24 cellular contexts compared by ENCODE assay signal in genomic region chr6:117515326-117515725, GRCh38.
"Had no signal": no experiment of that assay in that cellular context is flagged by ENCODE, and none has a peak within 500 bp of the region (broad histone marks: within the 10 kb centered on the region; RNA-seq: fewer than 3 reads in every experiment).

No MANE protein-coding gene starts in this region.

- H3K36me3 ChIP-seq: brain microvascular endothelial cell, cardiac muscle cell had no signal

- H3K27ac ChIP-seq: brain microvascular endothelial cell, cardiac muscle cell, KMS-11 had no signal

- H3K4me3 ChIP-seq: cardiac muscle cell had no signal

- H3K27me3 ChIP-seq: brain microvascular endothelial cell, cardiac muscle cell had no signal

- H3K4me2 ChIP-seq: KMS-11 had no signal

- DNase-seq: activated CD4-positive, alpha-beta T cell treated with anti-CD3 and anti-CD28 coated beads for 48 hours; activated CD4-positive, alpha-beta T cell treated with anti-CD3 and anti-CD28 coated beads, Interleukin-2, amount 50 U/mL, for 4 hours; activated CD4-positive, CD25-positive, alpha-beta regulatory T cell treated with anti-CD3 and anti-CD28 coated beads, Interleukin-2, amount 50 U/mL, for 72 hours; activated CD8-positive, alpha-beta memory T cell treated with anti-CD3 and anti-CD28 coated beads, Interleukin-2, amount 50 U/mL, for 48 hours; activated CD8-positive, alpha-beta T cell treated with anti-CD3 and anti-CD28 coated beads, Interleukin-2, amount 10 ng/mL, durations not matched to agents 7 days and 5 days; activated effector memory CD4-positive, alpha-beta T cell treated with Interleukin-2 at 50 U/mL for 16 hours; activated naive CD4-positive, alpha-beta T cell; activated T-cell treated with anti-CD3 and anti-CD28 coated beads, Interleukin-2, amount 50 U/mL, for 1 hour; amygdala; brain microvascular endothelial cell; NCI-H1092; NCI-H1930; NCI-H2171 treated with DMSO at 0.1 percent for 48 hours; NCI-H345; NCI-H510A; NCI-H526 treated with DMSO at 0.1 percent for 48 hours; NCI-H82; NK-92 treated with Interleukin-12 subunit alpha and Interleukin-12 subunit beta, amount 100 ng/mL, for 24 hours; OCI-M1; SHP77 treated with DMSO at 0.1 percent for 48 hours had no signal

- ATAC-seq: activated CD8-positive, alpha-beta T cell treated with anti-CD3 and anti-CD28 coated beads, Interleukin-2, amount 10 ng/mL, durations not matched to agents 7 days and 5 days; Panc1; WTC11 had no signal
